ENCODE assay signal across 8 cellular contexts in genomic region chr1:16904560-16905111, GRCh38. TPM values are rescaled to one million over a fixed set of nuclear protein-coding genes. Genes with fewer than 3 reads are reported as not detected.
DNase-seq lines count a peak whose midpoint lies in the region; ATAC-seq and TF ChIP-seq lines count a peak whose summit lies in the region.

No MANE protein-coding gene starts in this region.

- intact Hi-C loops in left colon (cut with DNase I, micrococcal nuclease): no loop called here

- peak overlapping the region; percentile 97 to 98 for H3K27ac ChIP-seq in coronary artery

- peak; percentile 97 for DNase-seq in AG09319 (ENCODE audit: extremely low read depth, low read depth)
- peak; percentile 76 for DNase-seq in GM19238 (ENCODE audit: insufficient read length, low spot score)
- peak; percentile 93 for DNase-seq in NCI-H460 (ENCODE audit: extremely low read depth, low read depth)
- peak; percentile 97 for DNase-seq in activated CD4-positive, alpha-beta T cell treated with anti-CD3 and anti-CD28 coated beads for 1 hour
- peak; percentile 100 for DNase-seq in coronary artery (ENCODE audit: low spot score)
- DNase-seq in left colon: peak; percentile 98 to 100
- DNase-seq in stimulated activated CD4-positive, alpha-beta T cell treated with anti-CD3 and anti-CD28 coated beads, Interleukin-1b, Interleukin-23, amount 100 ng/mL, for 4 hours (ENCODE audit: low read depth in 2 of 2): peak; percentile 93 to 98

- ATAC-seq in HG03432 (IDR thresholded peaks at IDR 0.05; ENCODE audit: unreplicated experiment): peak; percentile 90
- peak; percentile 97 for ATAC-seq in left colon

- H3K4me3 ChIP-seq in coronary artery: peak overlapping the region; percentile 76

- TF ChIP-seq CTCF in AG09319 (IDR thresholded peaks at IDR 0.05; ENCODE audit: low read depth, low read length): no peak
- no peak for TF ChIP-seq CTCF in coronary artery (IDR thresholded peaks at IDR 0.05)

RNA-seq across cellular contexts. Expression of gene RNU1-2, which starts 8.9 kb away (rescaled TPM):
- under 0.01 TPM in 2 replicates for total RNA-seq in NCI-H460 (2014; rRNA removed; shearing (Covaris generic))
- polyA plus RNA-seq in NCI-H460 (2014; cell fraction: nucleus; rRNA removed): not detected in 2 replicates
- 1,000 to 10,000 TPM; 3,977 to 5,589 TPM for total RNA-seq in left colon

RNA-seq across cellular contexts. Expression of gene CROCC, which starts 17.1 kb away (rescaled TPM):
- total RNA-seq in NCI-H460 (2014; rRNA removed; shearing (Covaris generic)): 3.3 and 4.8 TPM in 2 replicates
- polyA plus RNA-seq in NCI-H460 (2014; cell fraction: nucleus; rRNA removed): 30.1 and 37.3 TPM in 2 replicates
- total RNA-seq in left colon: 10 to 100 TPM; 11.3 to 11.4 TPM

Comparison
In these comparisons a context has a peak if more than half of its experiments do, and no peak if none do; other contexts are left out.
1. Peak in every context shown above with its lines: DNase-seq, ATAC-seq, H3K4me3 ChIP-seq and H3K27ac ChIP-seq.
2. RNA of gene RNU1-2, which starts 8.9 kb away (total RNA-seq): 3,977 to 5,589 TPM in left colon; under 0.01 TPM in NCI-H460; every median in the first group is over 1,000 times any median in the second.